ENCODE assay signal across 8 cellular contexts in the genomic region with DNA sequence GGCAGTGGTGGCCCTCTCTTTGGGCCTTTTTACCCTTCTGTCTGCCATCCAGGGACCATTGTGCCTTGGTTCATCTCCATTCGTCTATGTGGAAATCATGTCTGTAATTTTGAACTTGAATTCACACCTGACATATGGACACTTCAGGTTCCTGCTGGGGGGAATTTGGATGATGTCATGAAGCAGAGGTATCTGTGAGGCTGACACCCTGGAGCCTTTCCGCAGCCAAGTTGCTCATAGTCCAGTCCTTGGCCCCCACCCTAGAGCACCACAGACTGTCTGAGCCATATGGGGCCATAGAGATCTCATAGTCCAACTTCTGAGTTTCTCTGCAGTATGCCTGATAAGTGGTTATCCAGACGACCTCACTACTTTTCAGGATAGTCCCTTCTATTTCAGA.
"Had no signal": no experiment of that assay in that cellular context is flagged by ENCODE, and none has a peak within 500 bp of the region (broad histone marks: within the 10 kb centered on the region; RNA-seq: fewer than 3 reads in every experiment).

No MANE protein-coding gene starts in this region.

- H3K36me3 ChIP-seq: HAP-1 had no signal

- H3K4me1 Mint-ChIP-seq: IgD-negative memory B cell had no signal

- H3K27ac Mint-ChIP-seq: HFFc6, IgD-negative memory B cell had no signal

- H2AFZ ChIP-seq: GM23248 had no signal

- H3K9me3 ChIP-seq: HAP-1 had no signal

- H3K9ac ChIP-seq: GM23248 had no signal

- H3K4me3 ChIP-seq: GM23248, HAP-1 had no signal

- H3K4me1 ChIP-seq: HAP-1 had no signal

- H3K27ac ChIP-seq: GM23248, HL-60 had no signal

- H3K27me3 Mint-ChIP-seq: IgD-negative memory B cell had no signal

- DNase-seq: GM23248, GOT3, H7, HFFc6, KBM-7 had no signal

- H3K9me3 Mint-ChIP-seq: HFFc6 had no signal

- H3K4me3 Mint-ChIP-seq: HFFc6, IgD-negative memory B cell had no signal
